Comparison of ENCODE assay signal across 9 cellular contexts in the genomic region with DNA sequence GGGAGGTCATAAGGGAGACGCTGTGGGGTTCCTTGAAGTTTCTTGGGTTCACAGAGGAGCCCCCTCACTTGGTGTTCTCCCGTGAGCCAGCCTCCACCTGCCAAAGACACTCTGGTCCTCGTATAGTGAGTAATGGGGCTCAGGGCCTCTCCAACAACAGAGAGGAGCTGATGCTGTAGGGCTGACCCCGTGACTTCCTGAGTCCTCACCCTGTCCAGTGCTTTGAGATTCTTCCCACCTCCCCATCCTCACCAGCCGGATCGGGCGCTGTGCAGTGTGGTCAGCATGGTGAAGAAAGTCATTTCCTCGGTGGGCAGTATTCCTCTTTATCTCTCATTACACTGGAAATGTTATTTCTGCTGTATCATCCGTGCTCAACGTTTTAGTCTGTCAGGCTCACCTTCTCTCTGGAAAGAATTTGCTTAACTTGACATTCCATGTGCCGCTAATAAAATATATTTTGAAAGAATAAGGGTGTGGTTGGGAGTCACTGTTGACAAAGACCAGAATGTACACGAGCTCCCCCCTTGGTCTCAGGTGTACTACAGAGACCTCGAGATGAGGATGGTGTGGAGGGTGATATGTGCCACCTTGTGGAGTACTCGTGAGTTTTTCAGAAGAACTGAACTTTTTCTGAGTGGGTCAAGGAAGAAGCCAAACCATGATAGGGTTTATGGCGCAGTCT. TPM values are rescaled to one million over a fixed set of nuclear protein-coding genes. Genes with fewer than 3 reads are reported as not detected.
DNase-seq lines count a peak whose midpoint lies in the region; ATAC-seq and TF ChIP-seq lines count a peak whose summit lies in the region.
"Had no signal": no experiment of that assay in that cellular context is flagged by ENCODE, and none has a peak within 500 bp of the region (broad histone marks: within the 10 kb centered on the region; RNA-seq: fewer than 3 reads in every experiment).

No MANE protein-coding gene starts in this region.

- peaks cover 9% of the 10 kb centered on the region for H3K27me3 Mint-ChIP-seq in nephron progenitor cell (ENCODE audit: low read depth, poor library complexity)

- H3K4me3 Mint-ChIP-seq in nephron progenitor cell = no peak overlapping the region

- TF ChIP-seq CTCF in LNCaP clone FGC (IDR thresholded peaks at IDR 0.05; ENCODE audit: control insufficient read depth, extremely low read depth, insufficient read depth) = peak; percentile 64
- TF ChIP-seq CTCF in astrocyte of the cerebellum (IDR thresholded peaks at IDR 0.05; ENCODE audit: low read depth, low read length, missing control alignments) = peak; percentile 28
- TF ChIP-seq CTCF in nephron progenitor cell (IDR thresholded peaks at IDR 0.05) = no peak

- no peak overlapping the region for H3K27ac Mint-ChIP-seq in nephron progenitor cell

- in situ Hi-C loops in astrocyte of the cerebellum (cut with HindIII; ENCODE audit: low sequenced_read_pairs) = no loop called here

- intact Hi-C loops in posterior vena cava (cut with DNase I) = loop anchor here in 1 of 2 donors (10.0 kb wide), 1 partner anchor 302 kb away; no protein-coding TSS in a partner anchor

- no peaks in the 10 kb centered on the region for H3K9me3 Mint-ChIP-seq in nephron progenitor cell

- H3K4me3 ChIP-seq in LNCaP clone FGC (ENCODE audit: low read depth, low read length) (no peak overlapping the region), astrocyte of the cerebellum (ENCODE audit: low read depth, low read length) (no peak overlapping the region)

- peaks cover 39% of the 10 kb centered on the region for H3K4me1 Mint-ChIP-seq in nephron progenitor cell

- ATAC-seq in GM18520 (IDR thresholded peaks at IDR 0.05; ENCODE audit: unreplicated experiment) = no peak

- DNase-seq in NCI-H345 (lab: John Stamatoyannopoulos, UW) (peak; percentile 5), NCI-H345 treated with DMSO at 0.1 percent for 48 hours (lab: John Stamatoyannopoulos, UW; ENCODE audit: unreplicated experiment) (no peak), LNCaP clone FGC (ENCODE audit: low read depth) (no peak), astrocyte of the cerebellum (ENCODE audit: low read depth) (no peak), posterior vena cava (ENCODE audit: low spot score) (peak; percentile 42), NCI-H187 treated with DMSO at 0.1 percent for 48 hours (lab: John Stamatoyannopoulos, UW) (no peak), nephron progenitor cell (no peak)
- DNase-seq: NCI-H510A had no signal

- no peaks in the 10 kb centered on the region for H3K36me3 Mint-ChIP-seq in nephron progenitor cell (ENCODE audit: low read depth)

RNA-seq across cellular contexts. Expression of a gene that starts 25.7 kb away (rescaled TPM):
- total RNA-seq in posterior vena cava = not detected

RNA-seq across cellular contexts. Expression of a gene that starts 55.8 kb away (rescaled TPM):
- 10 to 100 TPM in 1 of 2 donors, 1 to 10 TPM in 1; 5.5 to 13.3 TPM for total RNA-seq in posterior vena cava

Comparison
In these comparisons a context has a peak if more than half of its experiments do, and no peak if none do; other contexts are left out.
1. DNase-seq: peak in NCI-H345 (single experiment) and posterior vena cava (single experiment); none in NCI-H345 treated with DMSO at 0.1 percent for 48 hours (single experiment), LNCaP clone FGC (single experiment), astrocyte of the cerebellum (single experiment), NCI-H187 treated with DMSO at 0.1 percent for 48 hours (single experiment) and nephron progenitor cell (single experiment).